14 cellular contexts compared by ENCODE assay signal in the genomic region with DNA sequence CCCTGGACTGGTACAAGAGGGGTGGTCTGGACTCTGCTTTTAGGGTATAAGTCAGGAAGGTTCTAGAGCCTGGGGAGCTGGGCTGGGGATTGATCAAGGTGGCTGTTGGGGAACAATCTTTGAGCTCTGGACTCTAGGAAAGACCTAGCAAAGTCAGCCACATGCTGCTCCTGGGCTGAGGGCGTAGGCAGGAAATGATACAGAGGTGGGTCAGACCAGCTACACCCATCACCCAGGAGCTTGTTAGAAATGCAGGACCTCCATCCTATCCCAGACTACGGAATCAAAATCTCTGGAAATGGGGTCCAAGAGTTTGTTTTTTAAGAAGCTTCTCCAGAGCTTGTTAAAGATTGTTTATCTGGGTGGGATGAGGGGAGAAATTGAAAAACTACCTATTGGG. TPM values are rescaled to one million over a fixed set of nuclear protein-coding genes. Genes with fewer than 3 reads are reported as not detected.
DNase-seq lines count a peak whose midpoint lies in the region; ATAC-seq and TF ChIP-seq lines count a peak whose summit lies in the region.
"Had no signal": no experiment of that assay in that cellular context is flagged by ENCODE, and none has a peak within 500 bp of the region (broad histone marks: within the 10 kb centered on the region; RNA-seq: fewer than 3 reads in every experiment).

No MANE protein-coding gene starts in this region.

- TF ChIP-seq CTCF in HCT116 (IDR thresholded peaks at IDR 0.05 in 2 of 3, conservative IDR thresholded peaks at IDR 0.05 in 1 of 3; ENCODE audit: borderline replicate concordance in 1 of 3, insufficient read depth in 1 of 3, low read depth in 2 of 3, low read length in 2 of 3), result no peak
- TF ChIP-seq CTCF in fibroblast of mammary gland (conservative IDR thresholded peaks at IDR 0.05; ENCODE audit: control insufficient read depth, insufficient read depth, low read depth, low read length), result no peak
- TF ChIP-seq CTCF in tibial artery (IDR thresholded peaks at IDR 0.05), result no peak
- no peak for TF ChIP-seq CTCF in upper lobe of right lung (IDR thresholded peaks at IDR 0.05)
- TF ChIP-seq CTCF in nephron progenitor cell (IDR thresholded peaks at IDR 0.05), result no peak

- H3K36me3 ChIP-seq in HCT116 (ENCODE audit: control insufficient read depth in 1 of 2, insufficient read depth in 2 of 2, low read length in 2 of 2), result no peaks in the 10 kb centered on the region
- no peaks in the 10 kb centered on the region for H3K36me3 ChIP-seq in SJSA1
- no peaks in the 10 kb centered on the region for H3K36me3 ChIP-seq in tibial artery
- H3K36me3 ChIP-seq in upper lobe of right lung, result no peaks in the 10 kb centered on the region
- H3K36me3 ChIP-seq: left lung had no signal

- H3K4me1 ChIP-seq in HCT116 (ENCODE audit: control insufficient read depth in 1 of 2, insufficient read depth in 2 of 2, low read length in 2 of 2) (peaks cover 40 to 70% of the 10 kb centered on the region in 2 experiments), SJSA1 (replicated peaks) (peaks cover 72% of the 10 kb centered on the region), tibial artery (peaks cover 5 to 70% (median 47%) of the 10 kb centered on the region in 4 donors), upper lobe of right lung (peaks cover 20% of the 10 kb centered on the region)

- 0 out of 2 replicates have a peak overlapping the region, but pooled peaks have one; percentile 16 for H3K4me2 ChIP-seq in HCT116 (ENCODE audit: low read length)

- H3K27me3 ChIP-seq in HCT116 (ENCODE audit: insufficient read depth, low read length) (no peaks in the 10 kb centered on the region), SJSA1 (replicated peaks) (no peaks in the 10 kb centered on the region), tibial artery (no peaks in the 10 kb centered on the region), upper lobe of right lung (no peaks in the 10 kb centered on the region)
- H3K27me3 ChIP-seq: left lung had no signal

- CTCF ChIA-PET in HCT116 (lab: Charles Lee), result no interaction called here

- H3K4me1 Mint-ChIP-seq in nephron progenitor cell, result peaks cover 51% of the 10 kb centered on the region

- no peak for TF ChIP-seq RAD21 in HCT116 (IDR thresholded peaks at IDR 0.05; ENCODE audit: low read depth)

- H3K4me3 ChIP-seq in HCT116 (replicated peaks in 1 of 2; ENCODE audit: low read depth in 1 of 2, low read length in 2 of 2) (no peak overlapping the region), SJSA1 (no peak overlapping the region), fibroblast of mammary gland (ENCODE audit: control insufficient read depth, low read depth, low read length) (no peak overlapping the region), tibial artery (no peak overlapping the region), upper lobe of right lung (no peak overlapping the region)
- H3K4me3 ChIP-seq: left lung, SK-N-MC had no signal

- no peaks in the 10 kb centered on the region for H3K9me2 ChIP-seq in HCT116 (ENCODE audit: insufficient read depth)

- H3K36me3 Mint-ChIP-seq in nephron progenitor cell (ENCODE audit: low read depth), result no peaks in the 10 kb centered on the region

- H3K9me3 Mint-ChIP-seq in nephron progenitor cell, result no peaks in the 10 kb centered on the region

- no peak for TF ChIP-seq POLR2A in HCT116 (IDR thresholded peaks at IDR 0.05; ENCODE audit: borderline replicate concordance, extremely low read depth, insufficient read depth, insufficient read length)

- ATAC-seq in HCT116, result no peak
- ATAC-seq in upper lobe of right lung, result no peak
- ATAC-seq: left lung had no signal

- DNase-seq in HCT116 (ENCODE audit: low read depth, low spot score), result no peak
- DNase-seq in SJSA1 (ENCODE audit: low read depth in 1 of 2, low spot score in 2 of 2), result no peak
- DNase-seq in fibroblast of mammary gland (ENCODE audit: low read depth), result peak; percentile 50
- no peak for DNase-seq in tibial artery
- DNase-seq in upper lobe of right lung, result no peak
- no peak for DNase-seq in nephron progenitor cell
- no peak for DNase-seq in T-helper 2 cell
- DNase-seq: activated CD4-positive, alpha-beta T cell treated with anti-CD3 and anti-CD28 coated beads, Interleukin-2, amount 50 U/mL, for 4 hours; C1 segment of cervical spinal cord; DMS153; left lung; NCI-H345; stimulated activated CD4-positive, alpha-beta T cell treated with anti-CD3 and anti-CD28 coated beads, Interleukin-2, amount 100 ng/mL, for 24 hours had no signal

- intact Hi-C loops in HCT116 (cut with micrococcal nuclease) (no loop called here), tibial artery (cut with DNase I; ENCODE audit: low total_unique reads) (loop anchor here (5.0 kb wide), 1 partner anchor 37 kb away; no protein-coding TSS in a partner anchor), upper lobe of right lung (cut with DNase I) (no loop called here)

- H3K27ac ChIP-seq in HCT116 (ENCODE audit: low read depth, low read length) (no peak overlapping the region), SJSA1 (peak overlapping the region; percentile 88), tibial artery (peak overlapping the region; percentile 84 to 94), upper lobe of right lung (no peak overlapping the region)
- H3K27ac ChIP-seq: SK-N-MC had no signal

- BruUV-seq in HCT116 (replicated peaks; lab: Mats Ljungman, UMichigan), result no TSS peak

- H3K4me3 Mint-ChIP-seq in nephron progenitor cell, result no peak overlapping the region

- no peaks in the 10 kb centered on the region for H3K79me2 ChIP-seq in HCT116 (ENCODE audit: insufficient read depth, low read length)

- no peaks in the 10 kb centered on the region for H4K20me1 ChIP-seq in HCT116 (ENCODE audit: insufficient read depth)

- RAD21 ChIA-PET in HCT116 (lab: Charles Lee; ENCODE audit: low non-redundant PET in 1 of 2, low total read pairs in 2 of 2, uncharacterized antibody in 2 of 2, unreplicated experiment in 2 of 2), result no interaction called here

- peaks cover 4% of the 10 kb centered on the region for H3K27me3 Mint-ChIP-seq in nephron progenitor cell (ENCODE audit: low read depth, poor library complexity)

- POLR2A ChIA-PET in HCT116 (lab: Charles Lee), result interaction anchor here (0.9 kb wide), 1 partner anchor 12 kb away, joined by 3 read pairs; no protein-coding TSS in a partner anchor

- H3K27ac Mint-ChIP-seq in nephron progenitor cell, result no peak overlapping the region

- no peak overlapping the region for H3K9ac ChIP-seq in HCT116 (ENCODE audit: low read length)

- H3K9me3 ChIP-seq in HCT116 (ENCODE audit: control insufficient read depth in 1 of 2, insufficient read depth in 1 of 2, low read depth in 1 of 2, low read length in 2 of 2), result no peaks in the 10 kb centered on the region
- H3K9me3 ChIP-seq in SJSA1 (replicated peaks), result no peaks in the 10 kb centered on the region
- H3K9me3 ChIP-seq in tibial artery, result no peaks in the 10 kb centered on the region
- no peaks in the 10 kb centered on the region for H3K9me3 ChIP-seq in upper lobe of right lung
- H3K9me3 ChIP-seq: left lung had no signal

- H2AFZ ChIP-seq in HCT116 (ENCODE audit: low read depth, low read length, poor library complexity, severe bottlenecking), result no peak overlapping the region

TF ChIP-seq in HCT116, 20 proteins besides CTCF, POLR2A, EP300 and RAD21:
- no peak for TF ChIP-seq SP1 (IDR thresholded peaks at IDR 0.05; ENCODE audit: low read depth)

RNA-seq across cellular contexts. Expression of a gene that starts 9.4 kb away (rescaled TPM):
- total RNA-seq in HCT116 (2021; ENCODE audit: unreplicated experiment) (0.86 TPM), upper lobe of right lung (21.0 TPM)
- 0.55 and 0.83 TPM in 2 replicates for polyA plus RNA-seq in HCT116 (2012)
- 0.58 TPM in 1 of 2 replicates, not detected in the other for total RNA-seq in SJSA1 (2014; rRNA removed; shearing (Covaris generic))

Comparison
In these comparisons a context has a peak if more than half of its experiments do, and no peak if none do; other contexts are left out.
1. H3K27ac ChIP-seq: peak in SJSA1 (single experiment) and tibial artery (2 of 2); none in HCT116 (single experiment) and upper lobe of right lung (single experiment).
2. RNA of a gene that starts 9.4 kb away (total RNA-seq): 21.0 TPM in upper lobe of right lung (single experiment); 0.86 TPM in HCT116 (single experiment) and 0.58 TPM in SJSA1; every median in the first group is over 10 times any median in the second.